In the genomic region with DNA sequence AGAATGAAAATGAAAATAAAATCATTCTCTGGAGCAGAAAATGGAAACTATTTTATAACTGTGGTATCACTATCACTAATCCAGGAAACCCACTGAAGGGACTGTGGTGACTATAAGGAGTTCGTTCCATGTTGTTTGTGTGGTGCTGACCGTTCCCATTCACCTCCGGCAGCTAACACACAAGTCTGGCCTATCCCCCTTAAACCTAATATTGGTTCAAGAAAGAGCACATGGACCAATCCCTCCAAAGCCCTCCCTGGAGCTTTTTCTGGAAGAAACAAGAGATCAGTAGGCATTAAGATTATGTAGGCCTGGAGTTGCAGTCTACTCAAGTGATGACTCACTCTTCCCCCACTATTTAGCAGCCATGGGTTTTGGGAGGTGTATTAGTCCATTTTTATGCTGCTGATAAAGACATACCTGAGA, we compare ENCODE assay signal across 12 cellular contexts. TPM values are rescaled to one million over a fixed set of nuclear protein-coding genes. Genes with fewer than 3 reads are reported as not detected.
A peak's percentile ranks its signal among the peaks of the same experiment; 100 is the strongest.
DNase-seq lines count a peak whose midpoint lies in the region; ATAC-seq, FAIRE-seq and TF ChIP-seq lines count a peak whose summit lies in the region.
"Had no signal": no experiment of that assay in that cellular context is flagged by ENCODE, and none has a peak within 500 bp of the region (broad histone marks: within the 10 kb centered on the region; RNA-seq: fewer than 3 reads in every experiment).

No MANE protein-coding gene starts in this region.

- H3K27me3 ChIP-seq in small intestine (ENCODE audit: control insufficient read depth in 2 of 2, insufficient read depth in 2 of 2, low read length in 2 of 2) = no peaks in the 10 kb centered on the region
- no peaks in the 10 kb centered on the region for H3K27me3 ChIP-seq in CD4-positive, alpha-beta memory T cell (ENCODE audit: insufficient read depth, low read length)
- H3K27me3 ChIP-seq: BLaER1 treated with 17β-estradiol and CSF1 and Interleukin-3, amounts not matched to agents 10 nM and 100 nM; testis had no signal

- H3K36me3 ChIP-seq in small intestine (ENCODE audit: control insufficient read depth in 2 of 2, insufficient read depth in 2 of 2, low read length in 2 of 2) = no peaks in the 10 kb centered on the region
- H3K36me3 ChIP-seq in CD4-positive, alpha-beta memory T cell (ENCODE audit: insufficient read depth, low read length) = no peaks in the 10 kb centered on the region
- H3K36me3 ChIP-seq: BLaER1 treated with 17β-estradiol and CSF1 and Interleukin-3, amounts not matched to agents 10 nM and 100 nM had no signal

- no peak overlapping the region for H3K4me2 ChIP-seq in A549

- H3K4me1 Mint-ChIP-seq in CD4-positive, alpha-beta memory T cell = peaks cover 6 to 10% (median 10%) of the 10 kb centered on the region in 4 donors

- H3K9me3 Mint-ChIP-seq in CD4-positive, alpha-beta memory T cell = peaks cover 0 to 6% (median under 1%) of the 10 kb centered on the region in 8 donors

- POLR2A ChIA-PET in A549 (lab: Yijun Ruan, JAX) = no interaction called here
- POLR2A ChIA-PET in CD4-positive, alpha-beta memory T cell (lab: Charles Lee; ENCODE audit: partially characterized antibody) = no interaction called here

- H3K4me1 ChIP-seq in A549 (peaks cover 1% of the 10 kb centered on the region; the same call in 2 of the 3 replicates), small intestine (ENCODE audit: control insufficient read depth in 2 of 2, insufficient read depth in 1 of 2, low read depth in 1 of 2, low read length in 1 of 2) (no peaks in the 10 kb centered on the region)
- H3K4me1 ChIP-seq in CD4-positive, alpha-beta memory T cell (ENCODE audit: insufficient read depth, low read length) = peaks cover 5% of the 10 kb centered on the region
- H3K4me1 ChIP-seq: testis had no signal

- peak overlapping the region in 2 of 7 donors; percentile 32 to 55 for H3K27ac Mint-ChIP-seq in CD4-positive, alpha-beta memory T cell

- no peak for TF ChIP-seq CTCF in A549 (IDR thresholded peaks at IDR 0.05)

- TF ChIP-seq RAD21 in A549 (conservative IDR thresholded peaks at IDR 0.05 in 1 of 2, IDR thresholded peaks at IDR 0.05 in 1 of 2) = no peak

- FAIRE-seq in A549 (lab: Jason Lieb, UNC) = no peak
- FAIRE-seq in small intestine (lab: Jason Lieb, UNC) = no peak

- CTCF ChIA-PET in A549 (lab: Yijun Ruan, JAX) = no interaction called here
- CTCF ChIA-PET in CD4-positive, alpha-beta memory T cell (lab: Charles Lee; ENCODE audit: partially characterized antibody) = interaction anchor here (1.1 to 2.0 kb wide), 2 partner anchors 20 to 116 kb away, joined by 3 to 9 read pairs; no protein-coding TSS in a partner anchor

- DNase-seq in A549 (ENCODE audit: low read depth in 1 of 2, low spot score in 1 of 2) (no peak), NCI-H524 (lab: John Stamatoyannopoulos, UW) (no peak), small intestine (no peak), COLO829 (ENCODE audit: low spot score) (no peak)
- DNase-seq in activated CD4-positive, alpha-beta T cell treated with anti-CD3 and anti-CD28 coated beads, Interleukin-2, amount 50 U/mL, for 48 hours = peak; percentile 24 to 31
- DNase-seq in CD4-positive, alpha-beta memory T cell = no peak
- DNase-seq: central memory CD4-positive, alpha-beta T cell; NCI-H2171; testis had no signal

- H3K4me3 Mint-ChIP-seq in CD4-positive, alpha-beta memory T cell = peak overlapping the region in 2 of 8 donors; percentile 40 to 55

- no peaks in the 10 kb centered on the region for H3K9me3 ChIP-seq in A549
- no peaks in the 10 kb centered on the region for H3K9me3 ChIP-seq in small intestine (ENCODE audit: control insufficient read depth, low read depth)
- H3K9me3 ChIP-seq in CD4-positive, alpha-beta memory T cell (ENCODE audit: control insufficient read depth in 1 of 2, low read length in 2 of 2) = no peaks in the 10 kb centered on the region
- H3K9me3 ChIP-seq: testis had no signal

- no peak for TF ChIP-seq POLR2A in A549 (IDR thresholded peaks at IDR 0.05; ENCODE audit: low read length)

- intact Hi-C loops in CD4-positive, alpha-beta memory T cell (cut with micrococcal nuclease) = no loop called here

- peaks cover 0 to 2% of the 10 kb centered on the region in 2 donors for H3K27me3 Mint-ChIP-seq in CD4-positive, alpha-beta memory T cell

- ATAC-seq in A549 (no peak), GM19035 (IDR thresholded peaks at IDR 0.05; ENCODE audit: unreplicated experiment) (peak; percentile 90), HG02870 (IDR thresholded peaks at IDR 0.05; ENCODE audit: unreplicated experiment) (peak; percentile 91)

- no peaks in the 10 kb centered on the region for H3K36me3 Mint-ChIP-seq in CD4-positive, alpha-beta memory T cell

- WGBS in A549 (ENCODE audit: missing lambda C conversion rate) = 83% methylated on average over 3 of the region's 3 CpGs
- 55 to 86% (median 56%) methylated on average over 3 of the region's 3 CpGs for WGBS in small intestine, 3 donors

- no peak overlapping the region for H3K4me3 ChIP-seq in A549
- no peak overlapping the region for H3K4me3 ChIP-seq in small intestine (ENCODE audit: low read depth in 1 of 2, low read length in 2 of 2)
- no peak overlapping the region for H3K4me3 ChIP-seq in CD4-positive, alpha-beta memory T cell (ENCODE audit: low read length in 2 of 2)
- H3K4me3 ChIP-seq: BLaER1 treated with 17β-estradiol and CSF1 and Interleukin-3, amounts not matched to agents 10 nM and 100 nM; testis had no signal

- no peak for TF ChIP-seq EP300 in A549 (IDR thresholded peaks at IDR 0.05)

- no peak overlapping the region for H3K27ac ChIP-seq in A549
- H3K27ac ChIP-seq in small intestine (ENCODE audit: low read depth in 1 of 2, low read length in 1 of 2) = peak overlapping the region in 1 of 2 donors; percentile 58
- H3K27ac ChIP-seq in CD4-positive, alpha-beta memory T cell (ENCODE audit: low read depth, low read length) = no peak overlapping the region
- H3K27ac ChIP-seq: BLaER1 treated with 17β-estradiol and CSF1 and Interleukin-3, amounts not matched to agents 10 nM and 100 nM; testis had no signal

TF ChIP-seq in A549, 52 proteins besides CTCF, POLR2A, EP300 and RAD21:
- no peak for TF ChIP-seq MAFK (IDR thresholded peaks at IDR 0.05; ENCODE audit: partially characterized antibody)
- no peak for TF ChIP-seq FOSL2 (IDR thresholded peaks at IDR 0.05)
- 0 out of 2 replicates have a peak, but pooled peaks have one; percentile 6 for TF ChIP-seq FOSL2 (CRISPR knock-in tag; IDR thresholded peaks at IDR 0.05)

RNA-seq across cellular contexts. Expression of gene FAM241A, which starts 25.9 kb away (rescaled TPM):
- polyA plus RNA-seq in A549 (2011; rRNA removed) (1.5 and 2.3 TPM in 2 replicates), A549 (2017; fragmentation: RNase III; extraction: RNeasy Plus Mini Kit Qiagen cat#74134 plus additional on column Dnase treatment) (0.59 to 0.67 TPM (median 0.63 TPM) in 3 replicates), small intestine (1 to 10 TPM in 2 of 3 donors, under 1 TPM in 1; 0.45 to 1.9 (median 1.1) TPM)
- polyA plus RNA-seq in A549 (2012; cell fraction: cytosol; rRNA removed) = 0.48 and 0.59 TPM in 2 replicates
- 0.18 and 0.22 TPM in 2 replicates for polyA plus RNA-seq in A549 (2012; cell fraction: nucleus; rRNA removed)
- polyA minus RNA-seq in A549 (2011; rRNA and poly(A)+ RNA removed) = 0.29 and 0.37 TPM in 2 replicates
- 1 to 10 TPM; 2.7 TPM for total RNA-seq in CD4-positive, alpha-beta memory T cell
- polyA plus RNA-seq in CD4-positive, alpha-beta memory T cell = 1 to 10 TPM; 4.0 to 4.7 TPM

Comparison
In these comparisons a context has a peak if more than half of its experiments do, and no peak if none do; other contexts are left out.
1. ATAC-seq: peak in GM19035 (single experiment) and HG02870 (single experiment); none in A549 (0 of 2).
2. DNase-seq: peak in activated CD4-positive, alpha-beta T cell treated with anti-CD3 and anti-CD28 coated beads, Interleukin-2, amount 50 U/mL, for 48 hours (2 of 2); none in A549 (0 of 2), NCI-H524 (0 of 2), small intestine (single experiment), COLO829 (single experiment) and CD4-positive, alpha-beta memory T cell (0 of 5).